Comparison of ENCODE assay signal across 8 cellular contexts in genomic region chr1:146472192-146472861, GRCh38.
DNase-seq lines count a peak whose midpoint lies in the region; ATAC-seq and TF ChIP-seq lines count a peak whose summit lies in the region.
"Not testable (repeated sequence)": the region's sequence is repeated elsewhere in the genome, so short reads cannot be mapped to it uniquely, and the experiment has no call there.

No MANE protein-coding gene starts in this region.

- not testable (repeated sequence) for H3K9me3 Mint-ChIP-seq in activated CD4-positive, alpha-beta T cell treated with anti-CD3 and anti-CD28 coated beads, Interleukin-2, amount 10 ng/mL, durations not matched to agents 7 days and 5 days

- not testable (repeated sequence) for H3K36me3 ChIP-seq in upper lobe of right lung

- intact Hi-C loops in upper lobe of right lung (cut with DNase I): not testable (repeated sequence)

- not testable (repeated sequence) for H3K27me3 ChIP-seq in upper lobe of right lung

- POLR2A ChIA-PET in activated CD4-positive, alpha-beta T cell treated with anti-CD3 and anti-CD28 coated beads, Interleukin-2, amount 10 ng/mL, durations not matched to agents 7 days and 5 days (lab: Charles Lee): not testable (repeated sequence)

- DNase-seq in NCI-H748 treated with DMSO at 0.1 percent for 48 hours (lab: John Stamatoyannopoulos, UW) (peak; percentile 37), cardiac fibroblast (ENCODE audit: low read depth in 2 of 2) (peak; percentile 41 to 55), inferior parietal cortex (ENCODE audit: extremely low spot score) (peak; percentile 37), upper lobe of right lung (peak; percentile 88)
- DNase-seq in activated CD4-positive, alpha-beta T cell treated with anti-CD3 and anti-CD28 coated beads, Interleukin-2, amount 10 ng/mL, durations not matched to agents 7 days and 5 days: peak; percentile 73
- DNase-seq in skeletal muscle cell (ENCODE audit: low read depth): not testable (repeated sequence)

- not testable (repeated sequence) for H3K4me1 ChIP-seq in upper lobe of right lung

- not testable (repeated sequence) for H3K36me3 Mint-ChIP-seq in activated CD4-positive, alpha-beta T cell treated with anti-CD3 and anti-CD28 coated beads, Interleukin-2, amount 10 ng/mL, durations not matched to agents 7 days and 5 days (ENCODE audit: low read depth)

- H3K4me3 Mint-ChIP-seq in activated CD4-positive, alpha-beta T cell treated with anti-CD3 and anti-CD28 coated beads, Interleukin-2, amount 10 ng/mL, durations not matched to agents 7 days and 5 days: peak overlapping the region; percentile 70

- not testable (repeated sequence) for TF ChIP-seq CTCF in cardiac fibroblast (IDR thresholded peaks at IDR 0.05; ENCODE audit: low read depth, low read length); upper lobe of right lung (IDR thresholded peaks at IDR 0.05)

- not testable (repeated sequence) for H3K4me1 Mint-ChIP-seq in activated CD4-positive, alpha-beta T cell treated with anti-CD3 and anti-CD28 coated beads, Interleukin-2, amount 10 ng/mL, durations not matched to agents 7 days and 5 days

- not testable (repeated sequence) for H3K9me3 ChIP-seq in upper lobe of right lung

- peak; percentile 93 for ATAC-seq in GM18868 (IDR thresholded peaks at IDR 0.05; ENCODE audit: unreplicated experiment)
- ATAC-seq in HG03521 (IDR thresholded peaks at IDR 0.05; ENCODE audit: unreplicated experiment): peak; percentile 66
- peak; percentile 98 for ATAC-seq in upper lobe of right lung

- peak overlapping the region; percentile 70 for H3K27ac Mint-ChIP-seq in activated CD4-positive, alpha-beta T cell treated with anti-CD3 and anti-CD28 coated beads, Interleukin-2, amount 10 ng/mL, durations not matched to agents 7 days and 5 days

- H3K27ac ChIP-seq in upper lobe of right lung: not testable (repeated sequence)

- H3K4me3 ChIP-seq in cardiac fibroblast (replicated peaks in 1 of 2; ENCODE audit: low read depth in 2 of 2, low read length in 2 of 2): peak overlapping the region; percentile 36 to 41
- peak overlapping the region; percentile 46 for H3K4me3 ChIP-seq in skeletal muscle cell (ENCODE audit: low read depth, low read length)
- H3K4me3 ChIP-seq in upper lobe of right lung: peak overlapping the region; percentile 45

- CTCF ChIA-PET in activated CD4-positive, alpha-beta T cell treated with anti-CD3 and anti-CD28 coated beads, Interleukin-2, amount 10 ng/mL, durations not matched to agents 7 days and 5 days (lab: Charles Lee): not testable (repeated sequence)

- not testable (repeated sequence) for H3K27me3 Mint-ChIP-seq in activated CD4-positive, alpha-beta T cell treated with anti-CD3 and anti-CD28 coated beads, Interleukin-2, amount 10 ng/mL, durations not matched to agents 7 days and 5 days
